ENCODE assay signal across 12 cellular contexts in the genomic region with DNA sequence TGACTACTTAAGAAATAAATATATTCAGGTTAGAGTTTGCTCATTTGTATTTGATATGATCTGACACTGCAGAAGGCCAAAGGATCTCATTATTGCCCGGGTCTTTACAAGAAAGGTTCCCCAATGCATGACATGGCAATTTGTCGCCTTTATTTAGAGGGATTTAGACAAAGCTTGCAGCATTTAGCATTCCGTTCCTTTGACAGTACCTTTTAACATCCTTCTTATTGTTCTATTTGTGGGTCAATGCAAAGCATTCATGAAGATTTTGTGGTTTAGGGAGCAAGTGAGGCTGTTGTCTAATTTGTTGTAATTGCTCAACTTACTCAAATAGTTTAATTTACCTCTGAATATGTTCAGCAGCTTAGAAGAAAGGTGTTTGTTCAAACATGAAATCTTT.
"Had no signal": no experiment of that assay in that cellular context is flagged by ENCODE, and none has a peak within 500 bp of the region (broad histone marks: within the 10 kb centered on the region; RNA-seq: fewer than 3 reads in every experiment).

No MANE protein-coding gene starts in this region.

- H3K36me3 Mint-ChIP-seq: activated naive CD4-positive, alpha-beta T cell treated with anti-CD3 and anti-CD28 coated beads, Interleukin-2, amount 10 ng/mL, durations not matched to agents 7 days and 5 days; naive thymus-derived CD4-positive, alpha-beta T cell had no signal

- H3K27ac ChIP-seq: adrenal gland, heart right ventricle had no signal

- H3K36me3 ChIP-seq: adrenal gland, heart right ventricle had no signal

- H3K9me3 ChIP-seq: adrenal gland had no signal

- H3K4me3 ChIP-seq: adrenal gland, heart right ventricle had no signal

- H3K4me1 Mint-ChIP-seq: activated naive CD4-positive, alpha-beta T cell treated with anti-CD3 and anti-CD28 coated beads, Interleukin-2, amount 10 ng/mL, durations not matched to agents 7 days and 5 days; naive thymus-derived CD4-positive, alpha-beta T cell; T-helper 17 cell had no signal

- H3K4me1 ChIP-seq: adrenal gland, heart right ventricle had no signal

- DNase-seq: activated CD4-positive, alpha-beta T cell treated with anti-CD3 and anti-CD28 coated beads, Interleukin-2, amount 50 U/mL, for 1 hour; activated CD4-positive, CD25-positive, alpha-beta regulatory T cell; activated naive CD4-positive, alpha-beta T cell treated with anti-CD3 and anti-CD28 coated beads, Interleukin-2, amount 10 ng/mL, durations not matched to agents 7 days and 5 days; adrenal gland; heart right ventricle; naive thymus-derived CD4-positive, alpha-beta T cell; stimulated activated CD4-positive, alpha-beta T cell treated with anti-CD3 and anti-CD28 coated beads, Interleukin-2, amount 100 ng/mL, for 48 hours; stimulated activated naive CD4-positive, alpha-beta T cell treated with Interleukin-2 at 50 U/mL for 16 hours; T-helper 17 cell; trophoblast cell had no signal

- H3K27ac Mint-ChIP-seq: activated naive CD4-positive, alpha-beta T cell treated with anti-CD3 and anti-CD28 coated beads, Interleukin-2, amount 10 ng/mL, durations not matched to agents 7 days and 5 days; activated T-helper 2 cell treated with anti-CD3 and anti-CD28 coated beads, Interferon-gamma antibody, Interleukin-2, Interleukin-4, amounts not matched to agents 10 μg/mL and 5 μg/mL and 100 μg/mL, durations not matched to agents 14 hours and 24 hours and 36 hours; brain; naive thymus-derived CD4-positive, alpha-beta T cell; T-helper 17 cell had no signal

- H3K27me3 ChIP-seq: adrenal gland, heart right ventricle had no signal

- H3K27me3 Mint-ChIP-seq: activated naive CD4-positive, alpha-beta T cell treated with anti-CD3 and anti-CD28 coated beads, Interleukin-2, amount 10 ng/mL, durations not matched to agents 7 days and 5 days; naive thymus-derived CD4-positive, alpha-beta T cell; T-helper 17 cell had no signal

- H3K4me3 Mint-ChIP-seq: activated naive CD4-positive, alpha-beta T cell treated with anti-CD3 and anti-CD28 coated beads, Interleukin-2, amount 10 ng/mL, durations not matched to agents 7 days and 5 days; naive thymus-derived CD4-positive, alpha-beta T cell; T-helper 17 cell had no signal
